1 cellular context compared by ENCODE assay signal in the genomic region with DNA sequence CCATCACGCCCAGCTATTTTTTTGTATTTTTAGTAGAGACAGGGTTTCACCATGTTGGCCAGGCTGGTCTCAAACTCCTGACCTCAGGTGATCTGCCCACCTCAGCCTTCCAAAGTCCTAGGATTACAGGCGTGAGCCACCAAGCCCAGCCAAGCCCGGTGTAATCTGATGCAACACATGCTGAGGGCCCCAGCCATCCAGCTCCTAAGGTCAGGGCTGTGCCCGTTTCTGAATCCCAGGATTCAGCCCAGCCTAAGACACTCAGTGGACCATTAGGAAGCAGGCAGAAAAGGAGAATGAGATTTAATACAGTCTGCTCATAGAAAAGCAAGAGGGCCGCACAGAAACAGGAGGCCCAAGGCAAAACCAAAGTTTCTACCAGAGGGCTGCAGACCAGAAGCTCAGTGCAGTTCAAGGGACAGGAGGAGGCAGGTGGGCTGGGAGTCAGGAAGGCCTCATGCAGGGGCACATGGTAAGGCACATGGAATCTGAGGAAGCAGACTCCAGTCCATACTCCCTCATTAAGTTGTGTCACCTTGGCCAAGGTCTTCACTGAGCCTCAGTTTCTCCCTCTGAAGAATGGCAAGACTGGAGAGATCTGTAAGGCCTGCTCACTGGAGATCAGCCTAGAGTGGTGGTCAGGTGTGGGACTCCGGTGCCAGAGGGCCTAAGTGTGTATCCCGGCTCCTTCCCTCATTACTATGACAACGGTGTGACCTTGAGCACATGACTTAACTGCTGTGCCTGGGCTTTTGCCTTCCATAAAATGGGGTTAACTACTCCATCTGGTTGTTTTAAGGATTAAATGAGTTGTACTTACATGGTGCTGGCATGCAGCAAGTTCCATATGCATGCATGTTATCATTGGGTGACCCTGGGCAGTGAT.
A peak's percentile ranks its signal among the peaks of the same experiment; 100 is the strongest.
TF ChIP-seq lines count a peak whose summit lies in the region.

No MANE protein-coding gene starts in this region.

TF ChIP-seq in HepG2, 621 proteins besides CTCF, POLR2A, EP300 and RAD21 (continues in another document):
- TF ChIP-seq ZNF180 (CRISPR knock-in tag; IDR thresholded peaks at IDR 0.05; ENCODE audit: borderline replicate concordance, low read depth) (no peak), RARA (CRISPR knock-in tag; IDR thresholded peaks at IDR 0.05) (0 out of 2 replicates have a peak, but pooled peaks have one; percentile 10), ZNF142 (CRISPR knock-in tag; IDR thresholded peaks at IDR 0.05) (no peak), THRA (CRISPR knock-in tag; IDR thresholded peaks at IDR 0.05; ENCODE audit: borderline replicate concordance) (peak; percentile 48; the same call in 1 of the 2 replicates), ZNF292 (CRISPR knock-in tag; IDR thresholded peaks at IDR 0.05; ENCODE audit: borderline replicate concordance, low read depth) (0 out of 2 replicates have a peak, but pooled peaks have one; percentile 24), ZNF30 (CRISPR knock-in tag; IDR thresholded peaks at IDR 0.05) (0 out of 2 replicates have a peak, but pooled peaks have one; percentile 51), HNF4A (CRISPR knock-in tag; IDR thresholded peaks at IDR 0.05) (peak; percentile 58), ZMYM4 (CRISPR knock-in tag; IDR thresholded peaks at IDR 0.05) (0 out of 2 replicates have a peak, but pooled peaks have one; percentile 41), NR2F1 (CRISPR knock-in tag; IDR thresholded peaks at IDR 0.05) (0 out of 4 replicates have a peak, but pooled peaks of 1 of the 2 experiments have one; percentile 17), GATAD2A (CRISPR knock-in tag; IDR thresholded peaks at IDR 0.05) (0 out of 2 replicates have a peak, but pooled peaks have one; percentile 47), ATF7 (IDR thresholded peaks at IDR 0.05) (peak; percentile 2; the same call in 1 of the 2 replicates), ATF7 (CRISPR knock-in tag; IDR thresholded peaks at IDR 0.05) (no peak), LCORL (IDR thresholded peaks at IDR 0.05) (no peak), LCORL (CRISPR knock-in tag; IDR thresholded peaks at IDR 0.05) (peak; percentile 29; the same call in 1 of the 2 replicates), ZFY (CRISPR knock-in tag; IDR thresholded peaks at IDR 0.05) (peak; percentile 14; the same call in 1 of the 2 replicates), ARID3A (IDR thresholded peaks at IDR 0.05; ENCODE audit: low read depth, low read length) (no peak), ZNF124 (CRISPR knock-in tag; IDR thresholded peaks at IDR 0.05) (peak; percentile 38; the same call in 1 of the 2 replicates), SALL1 (CRISPR knock-in tag; IDR thresholded peaks at IDR 0.05) (0 out of 2 replicates have a peak, but pooled peaks have one; percentile 12), SAP130 (CRISPR knock-in tag; IDR thresholded peaks at IDR 0.05; ENCODE audit: low read depth) (peak; percentile 51; the same call in 1 of the 2 replicates), TEAD3 (CRISPR knock-in tag; optimal IDR thresholded peaks at IDR 0.05; ENCODE audit: borderline replicate concordance) (peak; percentile 20), NR2F6 (IDR thresholded peaks at IDR 0.05) (no peak), NR2F6 (CRISPR knock-in tag; IDR thresholded peaks at IDR 0.05) (peak; percentile 44; the same call in 1 of the 2 replicates), IRF1 (CRISPR knock-in tag; IDR thresholded peaks at IDR 0.05; ENCODE audit: low read depth) (no peak), ZFX (CRISPR knock-in tag; IDR thresholded peaks at IDR 0.05; ENCODE audit: low read depth) (peak; percentile 48; the same call in 1 of the 2 replicates), ZNF629 (CRISPR knock-in tag; conservative IDR thresholded peaks at IDR 0.05) (peak; percentile 41; the same call in 1 of the 2 replicates), E2F1 (CRISPR knock-in tag; IDR thresholded peaks at IDR 0.05) (no peak), CEBPZ (IDR thresholded peaks at IDR 0.05; ENCODE audit: low read length) (no peak), ZNF264 (CRISPR knock-in tag; IDR thresholded peaks at IDR 0.05) (peak; percentile 93), ZFP37 (CRISPR knock-in tag; IDR thresholded peaks at IDR 0.05; ENCODE audit: borderline replicate concordance) (no peak), SRY (CRISPR knock-in tag; IDR thresholded peaks at IDR 0.05) (0 out of 2 replicates have a peak, but pooled peaks have one; percentile 26), MYPOP (CRISPR knock-in tag; IDR thresholded peaks at IDR 0.05) (peak; percentile 56; the same call in 1 of the 2 replicates), CEBPB (IDR thresholded peaks at IDR 0.05; ENCODE audit: borderline replicate concordance, low read depth, low read length) (peak; percentile 64; the same call in 1 of the 2 replicates), ZNF644 (CRISPR knock-in tag; IDR thresholded peaks at IDR 0.05; ENCODE audit: low read depth) (peak; percentile 58; the same call in 1 of the 2 replicates), ZNF136 (CRISPR knock-in tag; IDR thresholded peaks at IDR 0.05; ENCODE audit: low read depth) (no peak), FOXO1 (CRISPR knock-in tag; IDR thresholded peaks at IDR 0.05) (no peak), ZNF234 (CRISPR knock-in tag; conservative IDR thresholded peaks at IDR 0.05) (no peak)
- TF ChIP-seq, protein P1, sequence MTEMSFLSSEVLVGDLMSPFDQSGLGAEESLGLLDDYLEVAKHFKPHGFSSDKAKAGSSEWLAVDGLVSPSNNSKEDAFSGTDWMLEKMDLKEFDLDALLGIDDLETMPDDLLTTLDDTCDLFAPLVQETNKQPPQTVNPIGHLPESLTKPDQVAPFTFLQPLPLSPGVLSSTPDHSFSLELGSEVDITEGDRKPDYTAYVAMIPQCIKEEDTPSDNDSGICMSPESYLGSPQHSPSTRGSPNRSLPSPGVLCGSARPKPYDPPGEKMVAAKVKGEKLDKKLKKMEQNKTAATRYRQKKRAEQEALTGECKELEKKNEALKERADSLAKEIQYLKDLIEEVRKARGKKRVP (CRISPR knock-in tag; IDR thresholded peaks at IDR 0.05): peak; percentile 62 to 97; a peak in 3 of 4 replicates
